18 cellular contexts compared by ENCODE assay signal in genomic region chr2:95359035-95359434, GRCh38. TPM values are rescaled to one million over a fixed set of nuclear protein-coding genes. Genes with fewer than 3 reads are reported as not detected.
DNase-seq lines count a peak whose midpoint lies in the region; ATAC-seq and TF ChIP-seq lines count a peak whose summit lies in the region.
"Had no signal": no experiment of that assay in that cellular context is flagged by ENCODE, and none has a peak within 500 bp of the region (broad histone marks: within the 10 kb centered on the region; RNA-seq: fewer than 3 reads in every experiment).

No MANE protein-coding gene starts in this region.

- H3K4me3 ChIP-seq in AG04449 (ENCODE audit: low read depth, low read length) = no peak overlapping the region
- no peak overlapping the region for H3K4me3 ChIP-seq in ovary
- H3K4me3 ChIP-seq: HAP-1 had no signal

- ATAC-seq in foreskin keratinocyte (peak; percentile 54), HG02763 (IDR thresholded peaks at IDR 0.05; ENCODE audit: unreplicated experiment) (no peak), HG02885 (IDR thresholded peaks at IDR 0.05; ENCODE audit: poor library complexity, unreplicated experiment) (no peak)
- ATAC-seq: activated T-cell treated with anti-CD3 and anti-CD28 coated beads, Interleukin-2, amount 50 U/mL, for 4 hours; stimulated activated memory B cell treated with anti-CD40 and anti-IgM and Interleukin-4, amounts not matched to agents 10 μg/mL and 1 μg/mL and 100 μg/mL, for 72 hours had no signal

- TF ChIP-seq EP300 in ovary (IDR thresholded peaks at IDR 0.05) = no peak

- H3K36me3 ChIP-seq in ovary = no peaks in the 10 kb centered on the region
- H3K36me3 ChIP-seq: HAP-1 had no signal

- H3K4me1 ChIP-seq in foreskin keratinocyte (no peaks in the 10 kb centered on the region), ovary (ENCODE audit: insufficient read depth) (peaks cover 2% of the 10 kb centered on the region)
- H3K4me1 ChIP-seq: HAP-1 had no signal

- WGBS in ovary, 3 donors = 58 to 69% (median 63%) methylated on average over 4 of the region's 4 CpGs

- CTCF ChIA-PET in AG04449 (lab: Yijun Ruan, JAX) = interaction anchor here (4.6 kb wide), 1 partner anchor 14 kb away, joined by 23 read pairs; no protein-coding TSS in a partner anchor

- no peaks in the 10 kb centered on the region for H3K9me3 ChIP-seq in ovary
- H3K9me3 ChIP-seq: HAP-1 had no signal

- no peak overlapping the region for H3K27ac ChIP-seq in foreskin keratinocyte
- H3K27ac ChIP-seq in ovary = no peak overlapping the region
- H3K27ac ChIP-seq: HL-60 had no signal

- POLR2A ChIA-PET in AG04449 (lab: Yijun Ruan, JAX) = interaction anchor here (1.9 kb wide), 1 partner anchor 14 kb away, joined by 7 read pairs; no protein-coding TSS in a partner anchor

- TF ChIP-seq POLR2A in ovary (IDR thresholded peaks at IDR 0.05) = no peak

- DNase-seq in AG04449 (ENCODE audit: low read depth, low spot score) (peak; percentile 21), HS-27A (ENCODE audit: low read depth) (peak; percentile 36), astrocyte of the hippocampus (ENCODE audit: low read depth, low spot score) (peak; percentile 54), foreskin keratinocyte (peak; percentile 23 to 72), OCI-M1 (lab: John Stamatoyannopoulos, UW) (no peak), ovary (no peak)
- DNase-seq: activated CD4-positive, alpha-beta T cell treated with anti-CD3 and anti-CD28 coated beads, Interleukin-2, amount 10 ng/mL, durations not matched to agents 7 days and 5 days; activated naive CD8-positive, alpha-beta T cell treated with anti-CD3 and anti-CD28 coated beads, Interleukin-2, amount 10 ng/mL, durations not matched to agents 7 days and 5 days; activated T-cell treated with anti-CD3 and anti-CD28 coated beads, Interleukin-2, amount 50 U/mL, for 4 hours; AML-193; DMS 273 treated with DMSO at 0.1 percent for 48 hours; mesendoderm; NCI-H2029 treated with DMSO at 0.1 percent for 48 hours had no signal

- no peaks in the 10 kb centered on the region for H3K27me3 ChIP-seq in foreskin keratinocyte
- no peaks in the 10 kb centered on the region for H3K27me3 ChIP-seq in ovary

- TF ChIP-seq CTCF in AG04449 (IDR thresholded peaks at IDR 0.05; ENCODE audit: insufficient read depth, low read length, missing control alignments) (no peak), foreskin keratinocyte (conservative IDR thresholded peaks at IDR 0.05) (no peak), ovary (IDR thresholded peaks at IDR 0.05) (no peak)

- intact Hi-C loops in ovary (cut with DNase I) = no loop called here

RNA-seq across cellular contexts. Expression of gene FAHD2A, which starts 43.5 kb away (rescaled TPM):
- total RNA-seq in foreskin keratinocyte (41.1 and 45.3 TPM in 2 replicates), ovary (10 to 100 TPM; 15.3 to 33.6 (median 29.2) TPM)
- polyA plus RNA-seq in foreskin keratinocyte (49.2 and 52.3 TPM in 2 replicates), ovary (10 to 100 TPM; 25.0 to 30.2 TPM)

Comparison
In these comparisons a context has a peak if more than half of its experiments do, and no peak if none do; other contexts are left out.
1. DNase-seq: peak in AG04449 (single experiment), HS-27A (single experiment), astrocyte of the hippocampus (single experiment) and foreskin keratinocyte (2 of 2); none in OCI-M1 (single experiment) and ovary (0 of 5).